In genomic region chr22:26718905-26719304, GRCh38 we compare ENCODE assay signal across 12 cellular contexts.
A peak's percentile ranks its signal among the peaks of the same experiment; 100 is the strongest.
DNase-seq lines count a peak whose midpoint lies in the region; ATAC-seq, FAIRE-seq and TF ChIP-seq lines count a peak whose summit lies in the region.
"Had no signal": no experiment of that assay in that cellular context is flagged by ENCODE, and none has a peak within 500 bp of the region (broad histone marks: within the 10 kb centered on the region; RNA-seq: fewer than 3 reads in every experiment).

No MANE protein-coding gene starts in this region.

- H4K91ac ChIP-seq in mesenchymal stem cell (ENCODE audit: low read length), result no peak overlapping the region

- H2AFZ ChIP-seq in mesenchymal stem cell (ENCODE audit: low read depth, low read length), result no peak overlapping the region
- no peak overlapping the region for H2AFZ ChIP-seq in MM.1S (ENCODE audit: low read length)

- peak; percentile 84 for DNase-seq in AG09309 (ENCODE audit: low read depth)
- peak; percentile 67 for DNase-seq in HTR-8/SVneo (ENCODE audit: insufficient read length, low spot score)
- DNase-seq in astrocyte of the spinal cord (ENCODE audit: low read depth, low spot score), result peak; percentile 91
- DNase-seq in mesenchymal stem cell, result peak; percentile 90
- DNase-seq in NCI-H69 (lab: John Stamatoyannopoulos, UW), result no peak
- DNase-seq in MM.1S, result no peak
- DNase-seq in SIG-M5 treated with dmso at 0.1 percent for 504 hours (lab: John Stamatoyannopoulos, UW; ENCODE audit: unreplicated experiment), result no peak
- DNase-seq: lower lobe of right lung; NCI-H1436; stimulated activated CD4-positive, alpha-beta T cell treated with anti-CD3 and anti-CD28 coated beads, Interleukin-4, amount 100 ng/mL, for 1 hour had no signal

- no peak overlapping the region for H3K23ac ChIP-seq in mesenchymal stem cell (ENCODE audit: low read length in 2 of 2)

- no peak overlapping the region for H4K8ac ChIP-seq in mesenchymal stem cell (ENCODE audit: low read length)

- H2BK120ac ChIP-seq in mesenchymal stem cell (ENCODE audit: low read depth, low read length), result no peak overlapping the region

- no peak overlapping the region for H3K9ac ChIP-seq in mesenchymal stem cell (ENCODE audit: low read length)
- no peak overlapping the region for H3K9ac ChIP-seq in MM.1S (ENCODE audit: low read length)

- ATAC-seq in GM21737 (IDR thresholded peaks at IDR 0.05; ENCODE audit: unreplicated experiment), result no peak
- ATAC-seq: lower lobe of right lung had no signal

- no peak overlapping the region for H3K4me3 ChIP-seq in AG09309 (ENCODE audit: control insufficient read depth, low read depth, low read length)
- H3K4me3 ChIP-seq in astrocyte of the spinal cord (ENCODE audit: low read depth, low read length), result no peak overlapping the region
- H3K4me3 ChIP-seq in mesenchymal stem cell (ENCODE audit: insufficient read depth in 1 of 2, low read depth in 1 of 2, low read length in 2 of 2), result no peak overlapping the region
- H3K4me3 ChIP-seq in MM.1S (ENCODE audit: low read length), result no peak overlapping the region
- H3K4me3 ChIP-seq: lower lobe of right lung had no signal

- WGBS in mesenchymal stem cell, result 0% methylated on average over 4 of the region's 4 CpGs

- peak overlapping the region; percentile 72 for H3K27ac ChIP-seq in mesenchymal stem cell (ENCODE audit: low read length, poor library complexity, severe bottlenecking)
- no peak overlapping the region for H3K27ac ChIP-seq in MM.1S (ENCODE audit: low read length)
- H3K27ac ChIP-seq: lower lobe of right lung had no signal

- H3K9me3 ChIP-seq in mesenchymal stem cell (ENCODE audit: control insufficient read depth, low read length), result no peaks in the 10 kb centered on the region
- H3K9me3 ChIP-seq in MM.1S (replicated peaks; ENCODE audit: insufficient read depth, low read length), result no peaks in the 10 kb centered on the region
- H3K9me3 ChIP-seq: lower lobe of right lung had no signal

- no peaks in the 10 kb centered on the region for H3K9me2 ChIP-seq in MM.1S (replicated peaks; ENCODE audit: insufficient read depth, low read length)

- H4K20me1 ChIP-seq in MM.1S (ENCODE audit: insufficient read depth, low read length), result no peaks in the 10 kb centered on the region

- H3K79me1 ChIP-seq in mesenchymal stem cell (replicated peaks; ENCODE audit: low read length, poor library complexity, severe bottlenecking), result peaks cover 11% of the 10 kb centered on the region

- no peaks in the 10 kb centered on the region for H3F3A ChIP-seq in MM.1S (ENCODE audit: insufficient read depth, low read length)

- TF ChIP-seq CTCF in AG09309 (IDR thresholded peaks at IDR 0.05; ENCODE audit: control insufficient read depth, insufficient read depth, low read depth, low read length, missing control alignments) (no peak), astrocyte of the spinal cord (IDR thresholded peaks at IDR 0.05; ENCODE audit: low read depth, low read length) (no peak), MM.1S (IDR thresholded peaks at IDR 0.05; ENCODE audit: low read length) (no peak)

- no peak overlapping the region for H2BK12ac ChIP-seq in mesenchymal stem cell (ENCODE audit: low read length in 2 of 2)

- no peak overlapping the region for H3K14ac ChIP-seq in mesenchymal stem cell (ENCODE audit: low read length in 2 of 2)

- no peak overlapping the region for H3K18ac ChIP-seq in mesenchymal stem cell (ENCODE audit: low read depth in 1 of 2, low read length in 2 of 2)

- H3K79me2 ChIP-seq in MM.1S (ENCODE audit: low read length), result no peaks in the 10 kb centered on the region

- H2AK5ac ChIP-seq in mesenchymal stem cell (ENCODE audit: low read length, severe bottlenecking), result no peak overlapping the region

- H3K4ac ChIP-seq in mesenchymal stem cell (ENCODE audit: low read depth in 1 of 2, low read length in 2 of 2), result no peak overlapping the region

- H3K27me3 ChIP-seq in mesenchymal stem cell (ENCODE audit: control insufficient read depth in 1 of 2, insufficient read depth in 1 of 2, low read length in 2 of 2) (no peaks in the 10 kb centered on the region), MM.1S (replicated peaks; ENCODE audit: insufficient read depth, low read length) (no peaks in the 10 kb centered on the region)

- peaks cover 10% of the 10 kb centered on the region for H3K4me1 ChIP-seq in mesenchymal stem cell (ENCODE audit: control insufficient read depth, insufficient read depth, low read depth, low read length)
- H3K4me1 ChIP-seq in MM.1S (ENCODE audit: low read length), result peaks cover 7% of the 10 kb centered on the region
- H3K4me1 ChIP-seq: lower lobe of right lung had no signal

- in situ Hi-C loops in astrocyte of the spinal cord (cut with HindIII; ENCODE audit: low sequenced_read_pairs), result no loop called here

- H3K4me2 ChIP-seq in mesenchymal stem cell (ENCODE audit: low read length, poor library complexity, severe bottlenecking) (no peak overlapping the region), MM.1S (ENCODE audit: low read depth, low read length) (no peak overlapping the region)

- H3K36me3 ChIP-seq in mesenchymal stem cell (ENCODE audit: control insufficient read depth in 1 of 2, insufficient read depth in 2 of 2, low read depth in 1 of 2, low read length in 2 of 2) (peaks cover 4 to 11% of the 10 kb centered on the region in 2 experiments), MM.1S (replicated peaks; ENCODE audit: insufficient read depth, low read length) (no peaks in the 10 kb centered on the region)

- no peak for FAIRE-seq in HTR-8/SVneo (lab: Jason Lieb, UNC)
- FAIRE-seq: GM12891 had no signal

- no peak overlapping the region for H2BK15ac ChIP-seq in mesenchymal stem cell (ENCODE audit: low read depth, poor library complexity, severe bottlenecking)

- H2BK5ac ChIP-seq in mesenchymal stem cell (ENCODE audit: low read depth, low read length, poor library complexity, severe bottlenecking), result no peak overlapping the region

Comparison
In these comparisons a context has a peak if more than half of its experiments do, and no peak if none do; other contexts are left out.
1. DNase-seq: peak in AG09309 (single experiment), HTR-8/SVneo (single experiment), astrocyte of the spinal cord (single experiment) and mesenchymal stem cell (single experiment); none in NCI-H69 (single experiment), MM.1S (single experiment) and SIG-M5 treated with dmso at 0.1 percent for 504 hours (single experiment).